8 cellular contexts compared by ENCODE assay signal in genomic region chr10:11016959-11017574, GRCh38. TPM values are rescaled to one million over a fixed set of nuclear protein-coding genes. Genes with fewer than 3 reads are reported as not detected.
DNase-seq lines count a peak whose midpoint lies in the region; ATAC-seq and TF ChIP-seq lines count a peak whose summit lies in the region.

No MANE protein-coding gene starts in this region.

- no peak for TF ChIP-seq CTCF in fibroblast of pulmonary artery (IDR thresholded peaks at IDR 0.05; ENCODE audit: low read length, missing control alignments)
- no peak for TF ChIP-seq CTCF in retinal pigment epithelial cell (conservative IDR thresholded peaks at IDR 0.05; ENCODE audit: low read depth, low read length)

- ATAC-seq in Right ventricle myocardium superior (ENCODE audit: poor library complexity): peak; percentile 68

- H3K4me3 ChIP-seq in fibroblast of pulmonary artery (replicated peaks; ENCODE audit: low read depth, low read length) (peak overlapping the region; percentile 54), retinal pigment epithelial cell (ENCODE audit: low read length) (peak overlapping the region; percentile 82)

- intact Hi-C loops in Right ventricle myocardium superior (cut with DNase I) (no loop called here), cardiac septum (cut with DNase I) (loop anchor here (5.0 to 10.0 kb wide), 2 partner anchors 105 to 222 kb away; no protein-coding TSS in a partner anchor)

- no peak for DNase-seq in Right ventricle myocardium superior
- DNase-seq in cardiac septum (ENCODE audit: low spot score): no peak
- peak; percentile 3 for DNase-seq in RPMI8226
- no peak for DNase-seq in fibroblast of pulmonary artery (ENCODE audit: low read depth)
- no peak for DNase-seq in retinal pigment epithelial cell (ENCODE audit: low read depth)
- no peak for DNase-seq in UCSD-AML1 (lab: John Stamatoyannopoulos, UW; ENCODE audit: unreplicated experiment)
- no peak for DNase-seq in DMS53 (lab: John Stamatoyannopoulos, UW)
- DNase-seq in NCI-H1105 (lab: John Stamatoyannopoulos, UW): no peak

RNA-seq across cellular contexts. Expression of gene CELF2, which starts 0.6 kb away (rescaled TPM):
- total RNA-seq in Right ventricle myocardium superior (67.7 TPM), cardiac septum (67.5 TPM)
